ENCODE assay signal across 16 cellular contexts in the genomic region with DNA sequence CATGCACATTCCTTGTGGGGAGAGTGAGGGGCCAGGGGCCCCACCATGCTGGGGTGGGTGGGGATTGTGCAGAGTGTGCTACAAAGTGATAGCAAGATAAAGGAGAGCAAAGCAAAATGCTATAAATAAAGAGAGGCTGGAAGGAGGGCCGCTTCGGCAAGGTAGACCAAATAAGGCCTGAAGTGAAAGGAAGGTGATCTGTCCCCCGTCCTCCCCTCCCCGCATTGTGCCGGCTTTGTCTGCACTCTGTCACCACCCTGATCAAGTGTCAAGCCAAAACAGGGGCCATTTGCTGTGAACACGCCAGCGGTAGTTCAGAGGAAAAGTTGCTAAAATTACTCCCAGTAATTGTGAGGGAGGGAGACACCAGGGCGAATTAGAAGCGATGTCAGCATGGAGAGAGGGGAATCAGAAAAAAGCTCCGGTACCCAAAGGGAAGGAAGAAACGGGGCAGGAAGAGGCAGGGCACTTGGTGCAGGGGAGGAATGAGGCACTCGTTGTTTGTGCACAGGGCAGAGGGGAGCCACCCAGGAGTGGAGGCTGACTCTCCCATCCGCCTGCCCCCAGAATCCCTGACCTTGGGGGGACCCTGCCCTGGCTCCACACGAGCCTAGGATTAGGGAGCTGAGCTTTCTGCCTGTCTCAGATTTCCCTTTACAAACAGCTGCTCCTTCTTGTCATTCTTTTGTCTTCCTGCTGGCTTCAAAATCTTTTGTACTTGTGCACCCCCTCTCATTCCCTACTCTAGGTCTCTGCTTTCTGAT. TPM values are rescaled to one million over a fixed set of nuclear protein-coding genes. Genes with fewer than 3 reads are reported as not detected.
DNase-seq lines count a peak whose midpoint lies in the region; ATAC-seq, FAIRE-seq and TF ChIP-seq lines count a peak whose summit lies in the region.
"Had no signal": no experiment of that assay in that cellular context is flagged by ENCODE, and none has a peak within 500 bp of the region (broad histone marks: within the 10 kb centered on the region; RNA-seq: fewer than 3 reads in every experiment).

No MANE protein-coding gene starts in this region.

- POLR2A ChIA-PET in activated CD4-positive, alpha-beta memory T cell treated with anti-CD3 and anti-CD28 coated beads, Interleukin-2, amount 10 ng/mL, durations not matched to agents 7 days and 5 days (lab: Charles Lee): no interaction called here
- POLR2A ChIA-PET in activated CD4-positive, alpha-beta memory T cell treated with anti-CD3 and anti-CD28 coated beads for 36 hours (lab: Charles Lee): no interaction called here

- H3K4me1 Mint-ChIP-seq in activated CD4-positive, alpha-beta memory T cell treated with anti-CD3 and anti-CD28 coated beads, Interleukin-2, amount 10 ng/mL, durations not matched to agents 7 days and 5 days: no peaks in the 10 kb centered on the region
- no peaks in the 10 kb centered on the region for H3K4me1 Mint-ChIP-seq in activated CD4-positive, alpha-beta memory T cell treated with anti-CD3 and anti-CD28 coated beads for 36 hours (ENCODE audit: low read depth)

- peak; percentile 53 to 63 for ATAC-seq in gastrocnemius medialis
- ATAC-seq in left lung: no peak
- ATAC-seq: body of pancreas, upper lobe of right lung had no signal

- no peak overlapping the region for H3K4me3 ChIP-seq in gastrocnemius medialis
- no peak overlapping the region for H3K4me3 ChIP-seq in left lung
- H3K4me3 ChIP-seq: body of pancreas, ovary, upper lobe of right lung had no signal

- CTCF ChIA-PET in activated CD4-positive, alpha-beta memory T cell treated with anti-CD3 and anti-CD28 coated beads, Interleukin-2, amount 10 ng/mL, durations not matched to agents 7 days and 5 days (lab: Charles Lee): no interaction called here
- CTCF ChIA-PET in activated CD4-positive, alpha-beta memory T cell treated with anti-CD3 and anti-CD28 coated beads for 36 hours (lab: Charles Lee): no interaction called here

- no peak overlapping the region for H3K27ac Mint-ChIP-seq in activated CD4-positive, alpha-beta memory T cell treated with anti-CD3 and anti-CD28 coated beads, Interleukin-2, amount 10 ng/mL, durations not matched to agents 7 days and 5 days
- H3K27ac Mint-ChIP-seq in activated CD4-positive, alpha-beta memory T cell treated with anti-CD3 and anti-CD28 coated beads for 36 hours: no peak overlapping the region

- FAIRE-seq in urothelium cell line (lab: Jason Lieb, UNC): no peak

- H3K9me3 Mint-ChIP-seq in activated CD4-positive, alpha-beta memory T cell treated with anti-CD3 and anti-CD28 coated beads, Interleukin-2, amount 10 ng/mL, durations not matched to agents 7 days and 5 days: no peaks in the 10 kb centered on the region
- H3K9me3 Mint-ChIP-seq in activated CD4-positive, alpha-beta memory T cell treated with anti-CD3 and anti-CD28 coated beads for 36 hours: no peaks in the 10 kb centered on the region

- H3K27ac ChIP-seq in caudate nucleus (ENCODE audit: low read depth, low read length) (peak overlapping the region; percentile 94), gastrocnemius medialis (peak overlapping the region; percentile 83 to 89 (median 86)), left lung (no peak overlapping the region)
- H3K27ac ChIP-seq: body of pancreas, ovary, upper lobe of right lung had no signal

- H3K4me1 ChIP-seq in gastrocnemius medialis (peaks cover 69 to 71% of the 10 kb centered on the region in 2 donors), left lung (no peaks in the 10 kb centered on the region)
- H3K4me1 ChIP-seq: body of pancreas, upper lobe of right lung had no signal

- intact Hi-C loops in activated CD4-positive, alpha-beta memory T cell treated with anti-CD3 and anti-CD28 coated beads for 36 hours (cut with micrococcal nuclease): no loop called here
- intact Hi-C loops in gastrocnemius medialis (cut with DNase I; ENCODE audit: low total_unique reads): no loop called here
- intact Hi-C loops in left lung (cut with DNase I): no loop called here

- H3K36me3 ChIP-seq in gastrocnemius medialis (no peaks in the 10 kb centered on the region), left lung (no peaks in the 10 kb centered on the region)
- H3K36me3 ChIP-seq: ovary, upper lobe of right lung had no signal

- H3K4me3 Mint-ChIP-seq in activated CD4-positive, alpha-beta memory T cell treated with anti-CD3 and anti-CD28 coated beads, Interleukin-2, amount 10 ng/mL, durations not matched to agents 7 days and 5 days: no peak overlapping the region
- H3K4me3 Mint-ChIP-seq in activated CD4-positive, alpha-beta memory T cell treated with anti-CD3 and anti-CD28 coated beads for 36 hours: no peak overlapping the region

- TF ChIP-seq CTCF in gastrocnemius medialis (IDR thresholded peaks at IDR 0.05 in 4 of 5, conservative IDR thresholded peaks at IDR 0.05 in 1 of 5) (no peak), left lung (IDR thresholded peaks at IDR 0.05) (no peak)

- no peaks in the 10 kb centered on the region for H3K27me3 ChIP-seq in gastrocnemius medialis
- H3K27me3 ChIP-seq in left lung: peaks cover 0 to 4% of the 10 kb centered on the region in 2 donors
- H3K27me3 ChIP-seq: body of pancreas, ovary, upper lobe of right lung had no signal

- H3K27me3 Mint-ChIP-seq in activated CD4-positive, alpha-beta memory T cell treated with anti-CD3 and anti-CD28 coated beads, Interleukin-2, amount 10 ng/mL, durations not matched to agents 7 days and 5 days: peaks cover 10% of the 10 kb centered on the region
- peaks cover 4% of the 10 kb centered on the region for H3K27me3 Mint-ChIP-seq in activated CD4-positive, alpha-beta memory T cell treated with anti-CD3 and anti-CD28 coated beads for 36 hours

- H3K36me3 Mint-ChIP-seq in activated CD4-positive, alpha-beta memory T cell treated with anti-CD3 and anti-CD28 coated beads, Interleukin-2, amount 10 ng/mL, durations not matched to agents 7 days and 5 days (ENCODE audit: low read depth): no peaks in the 10 kb centered on the region
- no peaks in the 10 kb centered on the region for H3K36me3 Mint-ChIP-seq in activated CD4-positive, alpha-beta memory T cell treated with anti-CD3 and anti-CD28 coated beads for 36 hours

- peak; percentile 5 for DNase-seq in activated CD4-positive, alpha-beta memory T cell treated with anti-CD3 and anti-CD28 coated beads, Interleukin-2, amount 10 ng/mL, durations not matched to agents 7 days and 5 days
- DNase-seq in activated CD4-positive, alpha-beta memory T cell treated with anti-CD3 and anti-CD28 coated beads for 36 hours: no peak
- DNase-seq in caudate nucleus (lab: John Stamatoyannopoulos, UW): peak in 3 of 61 donors; percentile 14 to 23 (median 21)
- DNase-seq in islet precursor cell: peak; percentile 28
- DNase-seq in gastrocnemius medialis: peak; percentile 59 to 76
- no peak for DNase-seq in EL
- DNase-seq in left lung: no peak
- no peak for DNase-seq in urothelium cell line (ENCODE audit: low spot score)
- DNase-seq: body of pancreas, Caco-2, glutamatergic neuron, OCI-M1, ovary, upper lobe of right lung had no signal

- H3K9me3 ChIP-seq in gastrocnemius medialis (no peaks in the 10 kb centered on the region), left lung (no peaks in the 10 kb centered on the region)
- H3K9me3 ChIP-seq: body of pancreas, Caco-2, ovary, upper lobe of right lung had no signal

- in situ Hi-C loops in gastrocnemius medialis (cut with MboI; ENCODE audit: low sequenced_read_pairs in 4 of 4): no loop called here

- TF ChIP-seq POLR2A in gastrocnemius medialis (IDR thresholded peaks at IDR 0.05): no peak

RNA-seq across cellular contexts. Expression of a gene that starts 2.9 kb away (rescaled TPM):
- total RNA-seq in activated CD4-positive, alpha-beta memory T cell treated with anti-CD3 and anti-CD28 coated beads, Interleukin-2, amount 10 ng/mL, durations not matched to agents 7 days and 5 days: under 1 TPM in 1 of 2 experiments, not detected in 1; 0.05 TPM
- total RNA-seq in activated CD4-positive, alpha-beta memory T cell treated with anti-CD3 and anti-CD28 coated beads for 36 hours: under 1 TPM in 1 of 2 experiments, not detected in 1; 0.02 TPM
- total RNA-seq in gastrocnemius medialis: 1,000 to 10,000 TPM; 1,360 to 5,274 (median 3,359) TPM
- 1 to 10 TPM; 1.2 to 1.8 TPM for total RNA-seq in left lung
- total RNA-seq: Caco-2, HT1080, NCI-H460 had no signal

RNA-seq across cellular contexts. Expression of a gene that starts 30.2 kb away (rescaled TPM):
- under 1 TPM; 0.08 to 0.10 TPM for total RNA-seq in activated CD4-positive, alpha-beta memory T cell treated with anti-CD3 and anti-CD28 coated beads, Interleukin-2, amount 10 ng/mL, durations not matched to agents 7 days and 5 days
- under 1 TPM in 1 of 2 experiments, not detected in 1; 0.05 TPM for total RNA-seq in activated CD4-positive, alpha-beta memory T cell treated with anti-CD3 and anti-CD28 coated beads for 36 hours
- total RNA-seq in gastrocnemius medialis (1,000 to 10,000 TPM in 1 of 4 donors, 100 to 1,000 TPM in 1, 10 to 100 TPM in 2; 20.4 to 1,496 (median 303) TPM), left lung (1 to 10 TPM; 1.4 to 1.5 TPM)
- total RNA-seq: Caco-2, HT1080, NCI-H460 had no signal

RNA-seq across cellular contexts. Expression of a gene that starts 31.2 kb away (rescaled TPM):
- total RNA-seq in activated CD4-positive, alpha-beta memory T cell treated with anti-CD3 and anti-CD28 coated beads, Interleukin-2, amount 10 ng/mL, durations not matched to agents 7 days and 5 days: 10 to 100 TPM; 34.8 to 39.0 TPM
- 10 to 100 TPM; 42.1 to 44.1 TPM for total RNA-seq in activated CD4-positive, alpha-beta memory T cell treated with anti-CD3 and anti-CD28 coated beads for 36 hours
- total RNA-seq in gastrocnemius medialis (10 to 100 TPM; 27.9 to 41.9 (median 36.1) TPM), left lung (10 to 100 TPM; 21.6 to 31.4 TPM)

Comparison
In these comparisons a context has a peak if more than half of its experiments do, and no peak if none do; other contexts are left out.
1. DNase-seq: peak in activated CD4-positive, alpha-beta memory T cell treated with anti-CD3 and anti-CD28 coated beads, Interleukin-2, amount 10 ng/mL, durations not matched to agents 7 days and 5 days (single experiment), islet precursor cell (single experiment) and gastrocnemius medialis (2 of 2); none in activated CD4-positive, alpha-beta memory T cell treated with anti-CD3 and anti-CD28 coated beads for 36 hours (single experiment), EL (single experiment), left lung (0 of 2) and urothelium cell line (single experiment).
2. H3K27ac ChIP-seq: peak in caudate nucleus (single experiment) and gastrocnemius medialis (4 of 4); none in left lung (0 of 2).
3. RNA of a gene that starts 2.9 kb away (total RNA-seq): 1,360 to 5,274 TPM in gastrocnemius medialis; 1.2 to 1.8 TPM in left lung, 0.05 TPM in activated CD4-positive, alpha-beta memory T cell treated with anti-CD3 and anti-CD28 coated beads, Interleukin-2, amount 10 ng/mL, durations not matched to agents 7 days and 5 days and 0.02 TPM in activated CD4-positive, alpha-beta memory T cell treated with anti-CD3 and anti-CD28 coated beads for 36 hours; every median in the first group is over 100 times any median in the second.
4. RNA of a gene that starts 30.2 kb away (total RNA-seq): 20.4 to 1,496 TPM in gastrocnemius medialis; 1.4 to 1.5 TPM in left lung, 0.08 to 0.10 TPM in activated CD4-positive, alpha-beta memory T cell treated with anti-CD3 and anti-CD28 coated beads, Interleukin-2, amount 10 ng/mL, durations not matched to agents 7 days and 5 days and 0.05 TPM in activated CD4-positive, alpha-beta memory T cell treated with anti-CD3 and anti-CD28 coated beads for 36 hours; every median in the first group is over 4 times any median in the second.